Comparison of ENCODE assay signal across 8 cellular contexts in the genomic region with DNA sequence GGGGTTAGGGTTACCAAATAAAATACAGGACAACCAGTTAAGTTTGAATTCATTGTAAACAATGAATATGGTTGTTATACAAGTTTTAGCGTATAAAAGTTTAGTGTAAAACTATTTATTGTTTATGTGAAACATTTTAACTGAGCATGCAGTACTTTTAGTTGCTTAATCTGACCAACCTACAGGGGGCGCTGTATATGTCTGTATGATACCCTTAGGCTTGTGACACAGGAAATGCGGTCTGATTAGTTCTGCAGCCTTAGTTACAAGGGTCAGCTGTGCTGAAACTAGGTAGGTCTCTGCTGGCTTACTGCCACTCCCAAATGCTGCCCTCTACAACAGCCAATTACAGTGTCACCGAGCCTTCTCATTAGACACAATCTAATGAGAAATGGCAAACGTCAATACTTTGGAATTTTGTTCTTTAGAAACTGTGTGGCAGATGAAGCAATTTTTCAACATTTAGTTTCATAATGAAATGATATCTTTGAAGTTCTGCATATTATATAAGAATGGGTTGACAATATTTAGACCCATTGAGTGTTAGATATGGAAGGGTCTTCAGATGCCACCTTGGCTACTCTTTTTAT. TPM values are rescaled to one million over a fixed set of nuclear protein-coding genes. Genes with fewer than 3 reads are reported as not detected.
A peak's percentile ranks its signal among the peaks of the same experiment; 100 is the strongest.
DNase-seq lines count a peak whose midpoint lies in the region; ATAC-seq and TF ChIP-seq lines count a peak whose summit lies in the region.

No MANE protein-coding gene starts in this region.

- no peak overlapping the region for H2BK15ac ChIP-seq in mesenchymal stem cell (ENCODE audit: low read depth, poor library complexity, severe bottlenecking)

- H2BK5ac ChIP-seq in mesenchymal stem cell (ENCODE audit: low read depth, low read length, poor library complexity, severe bottlenecking), result no peak overlapping the region

- H2BK120ac ChIP-seq in mesenchymal stem cell (ENCODE audit: low read depth, low read length), result no peak overlapping the region

- H2AK5ac ChIP-seq in mesenchymal stem cell (ENCODE audit: low read length, severe bottlenecking), result no peak overlapping the region

- H3K27ac Mint-ChIP-seq in chondrocyte (ENCODE audit: unreplicated experiment), result no peak overlapping the region
- no peak overlapping the region for H3K27ac Mint-ChIP-seq in naive thymus-derived CD8-positive, alpha-beta T cell

- H3K14ac ChIP-seq in mesenchymal stem cell (ENCODE audit: low read length in 2 of 2), result no peak overlapping the region

- peaks cover 10% of the 10 kb centered on the region for H3K9me3 ChIP-seq in mesenchymal stem cell (ENCODE audit: control insufficient read depth, low read length)

- POLR2A ChIA-PET in naive thymus-derived CD8-positive, alpha-beta T cell (lab: Charles Lee), result no interaction called here

- no peak overlapping the region for H2BK12ac ChIP-seq in mesenchymal stem cell (ENCODE audit: low read length in 2 of 2)

- no peak overlapping the region for H3K4me2 ChIP-seq in mesenchymal stem cell (ENCODE audit: low read length, poor library complexity, severe bottlenecking)

- no peak overlapping the region for H4K91ac ChIP-seq in mesenchymal stem cell (ENCODE audit: low read length)

- TF ChIP-seq POLR2A in GM18505 (IDR thresholded peaks at IDR 0.05; ENCODE audit: borderline replicate concordance, extremely low read depth, insufficient read depth, insufficient read length) (no peak), NB4 (IDR thresholded peaks at IDR 0.05; ENCODE audit: extremely low read depth, insufficient read length) (no peak)

- H3K79me1 ChIP-seq in mesenchymal stem cell (replicated peaks; ENCODE audit: low read length, poor library complexity, severe bottlenecking), result peaks cover 4% of the 10 kb centered on the region

- WGBS in mesenchymal stem cell, result 16% methylated on average over 2 of the region's 5 CpGs

- no peak overlapping the region for H3K18ac ChIP-seq in mesenchymal stem cell (ENCODE audit: low read depth in 1 of 2, low read length in 2 of 2)

- no peak overlapping the region for H3K23ac ChIP-seq in mesenchymal stem cell (ENCODE audit: low read length in 2 of 2)

- no peaks in the 10 kb centered on the region for H3K36me3 ChIP-seq in mesenchymal stem cell (ENCODE audit: control insufficient read depth in 1 of 2, insufficient read depth in 2 of 2, low read depth in 1 of 2, low read length in 2 of 2)

- no peak overlapping the region for H4K8ac ChIP-seq in mesenchymal stem cell (ENCODE audit: low read length)

- no peaks in the 10 kb centered on the region for H3K4me1 ChIP-seq in mesenchymal stem cell (ENCODE audit: control insufficient read depth, insufficient read depth, low read depth, low read length)

- H3K4ac ChIP-seq in mesenchymal stem cell (ENCODE audit: low read depth in 1 of 2, low read length in 2 of 2), result no peak overlapping the region

- no peak overlapping the region for H3K27ac ChIP-seq in mesenchymal stem cell (ENCODE audit: low read length, poor library complexity, severe bottlenecking)

- TF ChIP-seq CTCF in AG09319 (IDR thresholded peaks at IDR 0.05; ENCODE audit: low read depth, low read length), result peak; percentile 27
- TF ChIP-seq CTCF in NB4 (IDR thresholded peaks at IDR 0.05; ENCODE audit: low read depth, low read length), result peak; percentile 54
- peak; percentile 56 for TF ChIP-seq CTCF in chondrocyte (IDR thresholded peaks at IDR 0.05)

- no peak overlapping the region for H3K4me3 ChIP-seq in NB4 (ENCODE audit: low read depth, low read length)
- H3K4me3 ChIP-seq in mesenchymal stem cell (ENCODE audit: insufficient read depth in 1 of 2, low read depth in 1 of 2, low read length in 2 of 2), result no peak overlapping the region

- no peaks in the 10 kb centered on the region for H3K27me3 Mint-ChIP-seq in chondrocyte (ENCODE audit: low read depth)
- peaks cover 0 to 12% (median 5%) of the 10 kb centered on the region in 5 donors for H3K27me3 Mint-ChIP-seq in naive thymus-derived CD8-positive, alpha-beta T cell

- H3K36me3 Mint-ChIP-seq in chondrocyte (ENCODE audit: low read depth), result no peaks in the 10 kb centered on the region
- peaks cover 0 to 5% (median 0%) of the 10 kb centered on the region in 3 donors for H3K36me3 Mint-ChIP-seq in naive thymus-derived CD8-positive, alpha-beta T cell

- H3K4me3 Mint-ChIP-seq in chondrocyte (ENCODE audit: unreplicated experiment), result no peak overlapping the region
- no peak overlapping the region for H3K4me3 Mint-ChIP-seq in naive thymus-derived CD8-positive, alpha-beta T cell

- peaks cover 7% of the 10 kb centered on the region for H3K9me3 Mint-ChIP-seq in chondrocyte (ENCODE audit: low read depth)
- peaks cover 0 to 14% (median 5%) of the 10 kb centered on the region in 9 donors for H3K9me3 Mint-ChIP-seq in naive thymus-derived CD8-positive, alpha-beta T cell

- no peaks in the 10 kb centered on the region for H3K4me1 Mint-ChIP-seq in chondrocyte (ENCODE audit: low read depth)
- H3K4me1 Mint-ChIP-seq in naive thymus-derived CD8-positive, alpha-beta T cell, result no peaks in the 10 kb centered on the region

- no peak overlapping the region for H2AFZ ChIP-seq in mesenchymal stem cell (ENCODE audit: low read depth, low read length)

- ATAC-seq in GM18505 (IDR thresholded peaks at IDR 0.05; ENCODE audit: unreplicated experiment), result peak; percentile 90
- peak; percentile 83 for ATAC-seq in HG02678 (IDR thresholded peaks at IDR 0.05; ENCODE audit: unreplicated experiment)
- no peak for ATAC-seq in naive thymus-derived CD8-positive, alpha-beta T cell

- no peak for DNase-seq in AG09319 (ENCODE audit: extremely low read depth, low read depth)
- DNase-seq in NB4 (ENCODE audit: low read depth), result peak; percentile 74
- DNase-seq in chondrocyte (ENCODE audit: low spot score), result no peak
- DNase-seq in inferior parietal cortex (ENCODE audit: extremely low spot score), result no peak
- no peak for DNase-seq in naive thymus-derived CD8-positive, alpha-beta T cell
- DNase-seq in mesenchymal stem cell, result no peak

- no peaks in the 10 kb centered on the region for H3K27me3 ChIP-seq in mesenchymal stem cell (ENCODE audit: control insufficient read depth in 1 of 2, insufficient read depth in 1 of 2, low read length in 2 of 2)

- no peak overlapping the region for H3K9ac ChIP-seq in mesenchymal stem cell (ENCODE audit: low read length)

RNA-seq across cellular contexts. Expression of gene NTNG1, which starts 56.2 kb away (rescaled TPM):
- total RNA-seq in chondrocyte, result not detected in 3 replicates
- not detected for total RNA-seq in naive thymus-derived CD8-positive, alpha-beta T cell
- not detected for polyA plus RNA-seq in naive thymus-derived CD8-positive, alpha-beta T cell
- not detected for polyA plus RNA-seq in mesenchymal stem cell (2013, experiment 1 of 2)
- polyA plus RNA-seq in mesenchymal stem cell (2013, experiment 2 of 2), result not detected

Comparison
In these comparisons a context has a peak if more than half of its experiments do, and no peak if none do; other contexts are left out.
1. ATAC-seq: peak in GM18505 (single experiment) and HG02678 (single experiment); none in naive thymus-derived CD8-positive, alpha-beta T cell (0 of 2).
2. Peak in every context shown above with its lines, with median percentiles within 50 percentile points of each other: CTCF ChIP-seq.